19 cellular contexts compared by ENCODE assay signal in genomic region chr1:76086109-76086508, GRCh38. TPM values are rescaled to one million over a fixed set of nuclear protein-coding genes. Genes with fewer than 3 reads are reported as not detected.
DNase-seq lines count a peak whose midpoint lies in the region; ATAC-seq, FAIRE-seq and TF ChIP-seq lines count a peak whose summit lies in the region.
"Had no signal": no experiment of that assay in that cellular context is flagged by ENCODE, and none has a peak within 500 bp of the region (broad histone marks: within the 10 kb centered on the region; RNA-seq: fewer than 3 reads in every experiment).

No MANE protein-coding gene starts in this region.

- peak; percentile 47 for ATAC-seq in mucosa of descending colon
- no peak for ATAC-seq in HG03342 (IDR thresholded peaks at IDR 0.05; ENCODE audit: unreplicated experiment)
- ATAC-seq in HG03354 (IDR thresholded peaks at IDR 0.05; ENCODE audit: poor library complexity, severe bottlenecking, unreplicated experiment): no peak

- no peak for FAIRE-seq in endothelial cell of umbilical vein (lab: Jason Lieb, UNC)
- FAIRE-seq in HTR-8/SVneo (lab: Jason Lieb, UNC): no peak
- FAIRE-seq: GM12891, GM18507, H54 had no signal

- CTCF ChIA-PET in HEK293T (lab: Yijun Ruan, JAX) (no interaction called here), endothelial cell of umbilical vein (lab: Charles Lee) (interaction anchor here (1.0 kb wide), 1 partner anchor 51 kb away, joined by 4 read pairs; no protein-coding TSS in a partner anchor)

- dilution Hi-C loops in endothelial cell of umbilical vein (cut with MboI; ENCODE audit: extremely low pct_ligation_motif_present, low sequenced_read_pairs): no loop called here

- 75 to 87% methylated on average over 3 of the region's 3 CpGs for WGBS in thyroid gland, 2 donors

- POLR2A ChIA-PET in HEK293T (lab: Yijun Ruan, JAX) (no interaction called here), endothelial cell of umbilical vein (lab: Charles Lee) (no interaction called here)

- BruUV-seq in endothelial cell of umbilical vein (replicated peaks; lab: Mats Ljungman, UMichigan): no TSS peak

- H3K36me3 ChIP-seq in endothelial cell of umbilical vein (ENCODE audit: control insufficient read depth in 2 of 2, extremely low read depth in 1 of 2, insufficient read depth in 2 of 2, low read length in 2 of 2): no peaks in the 10 kb centered on the region
- H3K36me3 ChIP-seq in mucosa of descending colon (ENCODE audit: low read depth): no peaks in the 10 kb centered on the region
- no peaks in the 10 kb centered on the region for H3K36me3 ChIP-seq in thyroid gland
- H3K36me3 ChIP-seq: HAP-1 had no signal

- TF ChIP-seq CTCF in endothelial cell of umbilical vein (IDR thresholded peaks at IDR 0.05; ENCODE audit: extremely low read depth in 1 of 2, insufficient read depth in 1 of 2, low read depth in 1 of 2, low read length in 2 of 2) (no peak), mucosa of descending colon (IDR thresholded peaks at IDR 0.05) (no peak), thyroid gland (IDR thresholded peaks at IDR 0.05) (no peak)

- H3K4me1 ChIP-seq in endothelial cell of umbilical vein (ENCODE audit: control insufficient read depth, extremely low read depth, insufficient read depth, low read length) (peaks cover 3% of the 10 kb centered on the region), mucosa of descending colon (ENCODE audit: low read depth) (no peaks in the 10 kb centered on the region), thyroid gland (peaks cover 16 to 19% of the 10 kb centered on the region in 2 donors)
- H3K4me1 ChIP-seq: HAP-1 had no signal

- intact Hi-C loops in endothelial cell of umbilical vein (cut with micrococcal nuclease) (no loop called here), mucosa of descending colon (cut with DNase I, micrococcal nuclease) (no loop called here), thyroid gland (cut with DNase I) (no loop called here)

- H2AFZ ChIP-seq in endothelial cell of umbilical vein (ENCODE audit: low read depth, low read length): no peak overlapping the region

- no peak overlapping the region for H3K9ac ChIP-seq in endothelial cell of umbilical vein (replicated peaks; ENCODE audit: extremely low read depth, insufficient read depth, low read length)

- H4K20me1 ChIP-seq in endothelial cell of umbilical vein (replicated peaks; ENCODE audit: control insufficient read depth, extremely low read depth, insufficient read depth, low read length): no peaks in the 10 kb centered on the region

- H3K27me3 ChIP-seq in endothelial cell of umbilical vein (ENCODE audit: control insufficient read depth in 2 of 2, insufficient read depth in 2 of 2, low read length in 2 of 2) (no peaks in the 10 kb centered on the region), thyroid gland (no peaks in the 10 kb centered on the region)

- TF ChIP-seq POLR2A in endothelial cell of umbilical vein (IDR thresholded peaks at IDR 0.05; ENCODE audit: low read depth, low read length) (no peak), thyroid gland (IDR thresholded peaks at IDR 0.05) (no peak)

- H3K9me1 ChIP-seq in endothelial cell of umbilical vein (replicated peaks; ENCODE audit: control insufficient read depth, extremely low read depth, insufficient read depth, low read length): no peaks in the 10 kb centered on the region

- DNase-seq in HEK293T (ENCODE audit: extremely low spot score) (no peak), endothelial cell of umbilical vein (ENCODE audit: low read depth, low spot score) (no peak), mucosa of descending colon (no peak), thyroid gland (no peak), HTR-8/SVneo (ENCODE audit: insufficient read length, low spot score) (no peak)
- DNase-seq: C1 segment of cervical spinal cord; Calu3; CD4-positive, alpha-beta memory T cell; COR-L47; DMS79 treated with DMSO at 0.1 percent for 48 hours; GF-D8; GOT3 had no signal

- H3K27ac ChIP-seq in endothelial cell of umbilical vein (ENCODE audit: insufficient read depth, low read depth, low read length) (no peak overlapping the region), thyroid gland (peak overlapping the region; percentile 46 to 59 (median 49))

- no peaks in the 10 kb centered on the region for H3K9me3 ChIP-seq in endothelial cell of umbilical vein (replicated peaks; ENCODE audit: control insufficient read depth, insufficient read depth, low read length)
- H3K9me3 ChIP-seq in mucosa of descending colon: no peaks in the 10 kb centered on the region
- no peaks in the 10 kb centered on the region for H3K9me3 ChIP-seq in thyroid gland
- H3K9me3 ChIP-seq: HAP-1 had no signal

- H3K4me3 ChIP-seq in endothelial cell of umbilical vein (replicated peaks in 1 of 3; ENCODE audit: insufficient read depth in 1 of 3, low read depth in 1 of 3, low read length in 3 of 3) (no peak overlapping the region), mucosa of descending colon (no peak overlapping the region), thyroid gland (replicated peaks in 1 of 3) (no peak overlapping the region)
- H3K4me3 ChIP-seq: HAP-1 had no signal

- peaks cover 59% of the 10 kb centered on the region for H3K79me2 ChIP-seq in endothelial cell of umbilical vein (ENCODE audit: control insufficient read depth, insufficient read depth, low read length)

- peak overlapping the region; percentile 28 for H3K4me2 ChIP-seq in endothelial cell of umbilical vein (ENCODE audit: insufficient read depth, low read length)

TF ChIP-seq in HEK293T, 16 proteins besides CTCF, POLR2A, EP300 and RAD21:
- TF ChIP-seq ZNF384 (IDR thresholded peaks at IDR 0.05): 0 out of 2 replicates have a peak, but pooled peaks have one; percentile 29
- no peak for TF ChIP-seq FOXA1 (IDR thresholded peaks at IDR 0.05)

TF ChIP-seq in endothelial cell of umbilical vein, 7 proteins besides CTCF, POLR2A, EP300 and RAD21:
- TF ChIP-seq EZH2 (IDR thresholded peaks at IDR 0.05; ENCODE audit: borderline replicate concordance, low read depth, low read length, severe bottlenecking): no peak
- TF ChIP-seq FOS (IDR thresholded peaks at IDR 0.05; ENCODE audit: borderline replicate concordance, insufficient read depth, low read length): peak; percentile 13

RNA-seq across cellular contexts. Expression of gene ST6GALNAC3, which starts 11.6 kb away (rescaled TPM):
- 44.0 and 48.3 TPM in 2 replicates for total RNA-seq in endothelial cell of umbilical vein
- polyA plus RNA-seq in endothelial cell of umbilical vein: 6.6 and 7.6 TPM in 2 replicates
- 10.8 and 12.3 TPM in 2 replicates for polyA plus RNA-seq in endothelial cell of umbilical vein (2011; cell fraction: cytosol; rRNA removed)
- polyA plus RNA-seq in endothelial cell of umbilical vein (2011; cell fraction: nucleus; rRNA removed): 14.1 and 15.5 TPM in 2 replicates
- 17.2 and 30.4 TPM in 2 replicates for polyA plus RNA-seq in endothelial cell of umbilical vein (2012)
- polyA minus RNA-seq in endothelial cell of umbilical vein: 48.5 and 63.2 TPM in 2 replicates
- not detected for polyA minus RNA-seq in endothelial cell of umbilical vein (2011; cell fraction: cytosol; rRNA and poly(A)+ RNA removed)
- 58.2 and 103 TPM in 2 replicates for polyA minus RNA-seq in endothelial cell of umbilical vein (2011; cell fraction: nucleus; rRNA and poly(A)+ RNA removed)
- 1 to 10 TPM; 5.4 to 9.0 (median 6.7) TPM for total RNA-seq in mucosa of descending colon
- total RNA-seq in thyroid gland: 10 to 100 TPM; 17.4 to 35.6 (median 31.6) TPM
- total RNA-seq: G401 had no signal
